8 cellular contexts compared by ENCODE assay signal in the genomic region with DNA sequence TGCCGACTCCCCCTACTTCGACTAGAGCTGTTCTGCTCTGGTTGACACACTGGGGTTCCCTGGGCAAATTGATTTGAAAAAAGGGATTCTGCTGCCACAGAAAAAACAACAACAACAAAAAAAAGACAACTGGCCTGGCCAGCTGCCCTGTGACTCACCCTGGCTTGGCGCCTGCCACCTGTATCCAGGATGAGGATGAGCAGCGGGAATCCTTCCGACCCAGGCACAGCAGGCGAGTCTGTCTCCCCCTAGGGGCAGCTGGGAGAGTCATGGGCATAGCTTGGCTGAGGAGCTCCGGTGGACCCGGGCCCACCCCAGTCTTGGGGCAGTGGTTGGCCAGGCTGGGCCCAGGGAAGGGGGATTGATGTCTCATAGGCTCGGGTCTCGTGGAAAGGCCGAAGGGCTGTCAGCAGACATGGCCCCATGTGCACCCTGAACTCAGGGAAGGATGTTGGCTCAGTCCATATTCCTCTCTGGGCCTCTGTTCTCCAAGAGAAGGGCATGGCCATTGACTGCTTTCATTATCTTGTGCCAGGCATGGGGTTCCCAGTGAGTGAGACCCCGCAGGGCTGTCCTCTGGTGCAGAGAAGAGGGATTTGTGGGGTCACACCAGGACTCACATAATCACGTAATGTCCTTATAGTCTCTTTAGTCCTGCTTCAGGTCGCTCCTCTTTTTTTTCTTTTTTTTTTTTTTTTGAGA. TPM values are rescaled to one million over a fixed set of nuclear protein-coding genes. Genes with fewer than 3 reads are reported as not detected.
DNase-seq lines count a peak whose midpoint lies in the region; ATAC-seq and TF ChIP-seq lines count a peak whose summit lies in the region.

No MANE protein-coding gene starts in this region.

- POLR2A ChIA-PET in AG04449 (lab: Yijun Ruan, JAX) (no interaction called here), GM10248 (lab: Yijun Ruan, JAX) (no interaction called here)

- no peaks in the 10 kb centered on the region for H3F3A ChIP-seq in neural progenitor cell (ENCODE audit: low read depth)

- H3K36me3 ChIP-seq in neural progenitor cell = no peaks in the 10 kb centered on the region

- no peak overlapping the region for H3K4me2 ChIP-seq in neural progenitor cell

- peaks cover 7% of the 10 kb centered on the region for H3K4me1 Mint-ChIP-seq in activated T-cell treated with anti-CD3 and anti-CD28 coated beads, Interleukin-2, amount 50 U/mL, for 4 hours (ENCODE audit: low read depth)
- peaks cover 18% of the 10 kb centered on the region for H3K4me1 Mint-ChIP-seq in neural progenitor cell

- H3K4me3 ChIP-seq in AG04449 (ENCODE audit: low read depth, low read length) = no peak overlapping the region
- no peak overlapping the region for H3K4me3 ChIP-seq in fibroblast of the aortic adventitia (ENCODE audit: low read depth, low read length)
- no peak overlapping the region for H3K4me3 ChIP-seq in neural progenitor cell

- H4K20me1 ChIP-seq in neural progenitor cell (ENCODE audit: low read depth) = no peaks in the 10 kb centered on the region

- H3K9me3 ChIP-seq in neural progenitor cell (ENCODE audit: low read depth) = no peaks in the 10 kb centered on the region

- TF ChIP-seq CTCF in AG04449 (IDR thresholded peaks at IDR 0.05; ENCODE audit: insufficient read depth, low read length, missing control alignments) = peak; percentile 92
- TF ChIP-seq CTCF in GM10248 (IDR thresholded peaks at IDR 0.05; ENCODE audit: control extremely low read depth, extremely low read depth, low read depth, missing control alignments) = peak; percentile 83
- peak; percentile 83 for TF ChIP-seq CTCF in fibroblast of the aortic adventitia (IDR thresholded peaks at IDR 0.05; ENCODE audit: insufficient read depth, low read length)
- peak; percentile 76 for TF ChIP-seq CTCF in neural progenitor cell (IDR thresholded peaks at IDR 0.05)

- H3K36me3 Mint-ChIP-seq in activated T-cell treated with anti-CD3 and anti-CD28 coated beads, Interleukin-2, amount 50 U/mL, for 4 hours (ENCODE audit: insufficient read depth) = no peaks in the 10 kb centered on the region
- no peaks in the 10 kb centered on the region for H3K36me3 Mint-ChIP-seq in neural progenitor cell

- peak; percentile 57 to 60 for ATAC-seq in activated T-cell treated with anti-CD3 and anti-CD28 coated beads, Interleukin-2, amount 50 U/mL, for 4 hours
- ATAC-seq in GM21367 (IDR thresholded peaks at IDR 0.05; ENCODE audit: unreplicated experiment) = no peak

- CTCF ChIA-PET in AG04449 (lab: Yijun Ruan, JAX) (interaction anchor here (0.7 to 10.8 kb wide), 18 partner anchors 10 to 714 kb away, joined by 3 to 197 read pairs (median 8); a partner anchor contains a TSS), GM10248 (lab: Yijun Ruan, JAX) (interaction anchor here (0.8 to 2.1 kb wide), 13 partner anchors 9 to 713 kb away, joined by 3 to 16 read pairs (median 4); a partner anchor contains a TSS)

- DNase-seq in AG04449 (ENCODE audit: low read depth, low spot score) (no peak), GM10248 (ENCODE audit: extremely low spot score) (peak; percentile 54), NCI-H2196 treated with DMSO at 0.1 percent for 48 hours (lab: John Stamatoyannopoulos, UW; ENCODE audit: unreplicated experiment) (peak; percentile 50), fibroblast of the aortic adventitia (ENCODE audit: low read depth) (peak; percentile 24), neural progenitor cell (ENCODE audit: low spot score) (peak; percentile 77), KG1 (lab: John Stamatoyannopoulos, UW) (no peak)
- DNase-seq in activated T-cell treated with anti-CD3 and anti-CD28 coated beads, Interleukin-2, amount 50 U/mL, for 4 hours = peak; percentile 30

- no peak overlapping the region for H3K4me3 Mint-ChIP-seq in activated T-cell treated with anti-CD3 and anti-CD28 coated beads, Interleukin-2, amount 50 U/mL, for 4 hours
- H3K4me3 Mint-ChIP-seq in neural progenitor cell = no peak overlapping the region

- no peaks in the 10 kb centered on the region for H3K27me3 ChIP-seq in neural progenitor cell

- H3K9ac ChIP-seq in neural progenitor cell = no peak overlapping the region

- no peaks in the 10 kb centered on the region for H3K9me3 Mint-ChIP-seq in activated T-cell treated with anti-CD3 and anti-CD28 coated beads, Interleukin-2, amount 50 U/mL, for 4 hours
- no peaks in the 10 kb centered on the region for H3K9me3 Mint-ChIP-seq in neural progenitor cell

- H2AFZ ChIP-seq in neural progenitor cell (replicated peaks) = no peak overlapping the region

- H3K27me3 Mint-ChIP-seq in activated T-cell treated with anti-CD3 and anti-CD28 coated beads, Interleukin-2, amount 50 U/mL, for 4 hours (ENCODE audit: low read depth) = no peaks in the 10 kb centered on the region
- peaks cover 6% of the 10 kb centered on the region for H3K27me3 Mint-ChIP-seq in neural progenitor cell (ENCODE audit: insufficient read depth, low read depth)

- H3K27ac Mint-ChIP-seq in neural progenitor cell = no peak overlapping the region

- peaks cover 3% of the 10 kb centered on the region for H3K4me1 ChIP-seq in neural progenitor cell

- no peak overlapping the region for H3K27ac ChIP-seq in neural progenitor cell

- no peaks in the 10 kb centered on the region for H3K79me2 ChIP-seq in neural progenitor cell (ENCODE audit: low read depth)

RNA-seq across cellular contexts. Expression of a gene that starts 10.4 kb away (rescaled TPM):
- total RNA-seq in activated T-cell treated with anti-CD3 and anti-CD28 coated beads, Interleukin-2, amount 50 U/mL, for 4 hours = 10 to 100 TPM; 30.1 to 44.6 (median 44.0) TPM
- 69.1 and 93.2 TPM in 2 replicates for total RNA-seq in fibroblast of the aortic adventitia (ENCODE audit: low replicate concordance)
- total RNA-seq in neural progenitor cell (ENCODE audit: low replicate concordance) = 16.2 and 33.5 TPM in 2 replicates

RNA-seq across cellular contexts. Expression of a gene that starts 27.7 kb away (rescaled TPM):
- total RNA-seq in activated T-cell treated with anti-CD3 and anti-CD28 coated beads, Interleukin-2, amount 50 U/mL, for 4 hours = 1 to 10 TPM; 4.5 to 6.1 (median 5.1) TPM
- total RNA-seq in fibroblast of the aortic adventitia (ENCODE audit: low replicate concordance) (2.5 and 11.0 TPM in 2 replicates), neural progenitor cell (ENCODE audit: low replicate concordance) (10.7 and 24.3 TPM in 2 replicates)

Comparison
In these comparisons a context has a peak if more than half of its experiments do, and no peak if none do; other contexts are left out.
1. DNase-seq: peak in GM10248 (single experiment), NCI-H2196 treated with DMSO at 0.1 percent for 48 hours (single experiment), activated T-cell treated with anti-CD3 and anti-CD28 coated beads, Interleukin-2, amount 50 U/mL, for 4 hours (single experiment), fibroblast of the aortic adventitia (single experiment) and neural progenitor cell (single experiment); none in AG04449 (single experiment) and KG1 (single experiment).
2. Peak in every context shown above with its lines, with median percentiles within 50 percentile points of each other: CTCF ChIP-seq.